Comparison of ENCODE assay signal across 19 cellular contexts in the genomic region with DNA sequence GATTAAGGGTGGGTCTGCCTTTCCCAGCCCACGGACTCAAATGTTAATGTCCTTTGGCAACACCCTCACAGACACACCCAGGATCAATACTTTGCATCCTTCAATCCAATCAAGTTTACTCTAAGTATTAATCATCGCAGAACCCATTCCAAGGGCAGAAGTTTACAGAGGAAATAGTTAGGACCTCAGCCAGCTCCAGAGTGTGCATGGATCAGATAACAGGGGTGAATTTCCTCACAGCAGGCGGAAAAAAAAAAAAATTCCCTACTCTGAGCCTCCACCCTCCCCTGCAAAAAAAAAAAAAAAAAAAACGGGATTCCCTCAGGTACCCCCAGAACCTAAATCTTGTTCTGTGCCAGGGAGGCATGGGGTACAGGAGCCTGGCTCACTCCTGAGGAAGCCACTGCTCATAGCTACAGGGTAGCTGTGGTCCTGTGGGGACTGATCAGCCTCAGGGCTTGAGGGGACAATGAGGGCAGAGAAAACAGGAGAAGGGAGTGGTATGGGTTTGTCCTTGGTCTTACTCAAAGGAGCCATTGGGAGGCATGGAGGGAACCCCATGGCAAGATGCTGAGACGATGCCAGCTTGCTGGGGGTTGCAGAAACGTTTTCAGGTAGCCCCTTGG.
DNase-seq lines count a peak whose midpoint lies in the region; ATAC-seq and TF ChIP-seq lines count a peak whose summit lies in the region.
"Had no signal": no experiment of that assay in that cellular context is flagged by ENCODE, and none has a peak within 500 bp of the region (broad histone marks: within the 10 kb centered on the region; RNA-seq: fewer than 3 reads in every experiment).

No MANE protein-coding gene starts in this region.

- BruUV-seq in PC-3 (replicated peaks; lab: Mats Ljungman, UMichigan): no TSS peak

- ATAC-seq in PC-3: peak; percentile 37; the same call in 1 of the 2 replicates

- no peak overlapping the region for H4K91ac ChIP-seq in H9 (ENCODE audit: insufficient read length, low read depth, low read length)

- H3K36me3 ChIP-seq in PC-3 (ENCODE audit: low read depth, low read length): no peaks in the 10 kb centered on the region; the same call in 1 of the 2 replicates
- peaks cover 6% of the 10 kb centered on the region for H3K36me3 ChIP-seq in effector memory CD4-positive, alpha-beta T cell (ENCODE audit: control insufficient read depth, insufficient read depth, low read length)

- no peaks in the 10 kb centered on the region for H3K27me3 Mint-ChIP-seq in H9 (ENCODE audit: low read depth)
- H3K27me3 Mint-ChIP-seq: activated naive CD8-positive, alpha-beta T cell had no signal

- H3K9me3 Mint-ChIP-seq in H9: peaks cover 15 to 16% of the 10 kb centered on the region in 2 experiments; a peak in 4 of 5 replicates

- CTCF ChIA-PET in PC-3 (lab: Charles Lee): no interaction called here

- no peak overlapping the region for H4K8ac ChIP-seq in H9 (replicated peaks; ENCODE audit: insufficient read length, low read depth, low read length)

- intact Hi-C loops in PC-3 (cut with micrococcal nuclease): no loop called here

- H3K27ac ChIP-seq in H9 (ENCODE audit: insufficient read length, low read depth, low read length) (no peak overlapping the region), PC-3 (ENCODE audit: low read length) (no peak overlapping the region)
- no peak overlapping the region for H3K27ac ChIP-seq in effector memory CD4-positive, alpha-beta T cell (ENCODE audit: insufficient read depth, low read length, poor library complexity, severe bottlenecking)
- H3K27ac ChIP-seq: RWPE1, tibial nerve had no signal

- H3K9me3 ChIP-seq in H9 (ENCODE audit: control insufficient read depth, low read depth, low read length) (peaks cover 8% of the 10 kb centered on the region), PC-3 (ENCODE audit: low read length) (no peaks in the 10 kb centered on the region)
- no peaks in the 10 kb centered on the region for H3K9me3 ChIP-seq in effector memory CD4-positive, alpha-beta T cell (ENCODE audit: control insufficient read depth, low read length)

- no peak for TF ChIP-seq CTCF in H9 (conservative IDR thresholded peaks at IDR 0.05)
- TF ChIP-seq CTCF in PC-3 (conservative IDR thresholded peaks at IDR 0.05; ENCODE audit: low read depth, low read length): no peak

- H2BK20ac ChIP-seq in H9 (ENCODE audit: low read depth, low read length, poor library complexity, severe bottlenecking): no peak overlapping the region

- peaks cover 3 to 9% of the 10 kb centered on the region in 2 experiments for H3K4me1 Mint-ChIP-seq in H9

- H3K27me3 ChIP-seq in H9 (ENCODE audit: insufficient read depth, low read length) (no peaks in the 10 kb centered on the region), PC-3 (ENCODE audit: low read length) (no peaks in the 10 kb centered on the region)
- no peaks in the 10 kb centered on the region for H3K27me3 ChIP-seq in effector memory CD4-positive, alpha-beta T cell (replicated peaks; ENCODE audit: control insufficient read depth, insufficient read depth, low read length, poor library complexity, severe bottlenecking)
- H3K27me3 ChIP-seq: tibial nerve had no signal

- POLR2A ChIA-PET in PC-3 (lab: Charles Lee; ENCODE audit: unreplicated experiment): no interaction called here

- peaks cover 24 to 41% (median 28%) of the 10 kb centered on the region in 3 experiments for H3K36me3 Mint-ChIP-seq in H9 (ENCODE audit: insufficient read depth in 1 of 3, low read depth in 3 of 3)

- H3K9me2 ChIP-seq in PC-3 (replicated peaks; ENCODE audit: low read length): no peaks in the 10 kb centered on the region

- peak overlapping the region in 2 of 3 experiments; percentile 62 to 81; a peak in 2 of 7 replicates for H3K27ac Mint-ChIP-seq in H9
- H3K27ac Mint-ChIP-seq: activated naive CD8-positive, alpha-beta T cell had no signal

- no peak overlapping the region for H3K4me2 ChIP-seq in H9 (ENCODE audit: insufficient read depth, insufficient read length, low read length)
- H3K4me2 ChIP-seq in PC-3 (ENCODE audit: low read length): no peak overlapping the region

- H2AK5ac ChIP-seq in H9 (ENCODE audit: insufficient read length, low read length): no peak overlapping the region

- H3K56ac ChIP-seq in H9 (ENCODE audit: insufficient read length, low read depth, low read length): no peak overlapping the region

- no peak overlapping the region for H3K4ac ChIP-seq in H9 (ENCODE audit: low read depth, low read length)

- H3K18ac ChIP-seq in H9 (ENCODE audit: insufficient read length, low read depth, low read length): no peak overlapping the region

- H3K79me1 ChIP-seq in H9 (ENCODE audit: insufficient read depth, low read depth, low read length, poor library complexity, severe bottlenecking): no peaks in the 10 kb centered on the region

- H3K79me2 ChIP-seq in H9 (ENCODE audit: insufficient read depth, low read length): peaks cover 3% of the 10 kb centered on the region; the same call in 1 of the 2 replicates
- H3K79me2 ChIP-seq in PC-3 (ENCODE audit: low read length): no peaks in the 10 kb centered on the region

- H2BK15ac ChIP-seq in H9 (ENCODE audit: low read depth, low read length): no peak overlapping the region

- H4K20me1 ChIP-seq in H9 (ENCODE audit: control insufficient read depth, insufficient read depth, insufficient read length) (no peaks in the 10 kb centered on the region), PC-3 (ENCODE audit: low read length) (no peaks in the 10 kb centered on the region)

- no peak overlapping the region for H3K4me3 Mint-ChIP-seq in H9
- H3K4me3 Mint-ChIP-seq: activated naive CD8-positive, alpha-beta T cell had no signal

- DNase-seq in H9 (no peak), PC-3 (peak; percentile 39), fibroblast of peridontal ligament (ENCODE audit: extremely low read depth) (peak; percentile 78), pulmonary artery endothelial cell (ENCODE audit: low read depth, low spot score) (peak; percentile 58), activated gamma-delta T cell treated with Interleukin-2 at 50 U/mL for 16 hours (no peak), UCSD-AML1 (lab: John Stamatoyannopoulos, UW; ENCODE audit: unreplicated experiment) (no peak)
- DNase-seq in effector memory CD4-positive, alpha-beta T cell: no peak
- DNase-seq: activated CD4-positive, alpha-beta T cell treated with anti-CD3 and anti-CD28 coated beads for 1 hour; activated CD8-positive, alpha-beta memory T cell treated with anti-CD3 and anti-CD28 coated beads for 24 hours; activated T-cell treated with anti-CD3 and anti-CD28 coated beads, Interleukin-2, amount 50 U/mL, for 48 hours; hypothalamus; islet precursor cell; NCI-H1417 treated with DMSO at 0.1 percent for 48 hours; NCI-H526; stimulated activated CD4-positive, alpha-beta T cell treated with anti-CD3 and anti-CD28 coated beads, Interleukin-2, amount 100 ng/mL, for 48 hours; stimulated activated naive CD4-positive, alpha-beta T cell treated with Interleukin-2 at 50 U/mL for 16 hours had no signal

- H2BK5ac ChIP-seq in H9 (ENCODE audit: insufficient read length, low read length): no peak overlapping the region

- no peaks in the 10 kb centered on the region for H3F3A ChIP-seq in PC-3 (ENCODE audit: low read length, unreplicated experiment)

- no peaks in the 10 kb centered on the region for H3K4me1 ChIP-seq in H9 (ENCODE audit: insufficient read depth, low read length)
- H3K4me1 ChIP-seq in PC-3 (ENCODE audit: insufficient read depth, low read length): peaks cover 17% of the 10 kb centered on the region
- H3K4me1 ChIP-seq in effector memory CD4-positive, alpha-beta T cell (ENCODE audit: control insufficient read depth, insufficient read depth, low read length, poor library complexity, severe bottlenecking): no peaks in the 10 kb centered on the region
- H3K4me1 ChIP-seq: tibial nerve had no signal

- H4K5ac ChIP-seq in H9 (ENCODE audit: insufficient read length, low read depth, low read length): no peak overlapping the region

- H3K9ac ChIP-seq in H9 (ENCODE audit: extremely low read depth, insufficient read length, low read length): no peak overlapping the region
- no peak overlapping the region for H3K9ac ChIP-seq in PC-3 (ENCODE audit: low read length)

- H3K4me3 ChIP-seq in PC-3 (ENCODE audit: low read length): no peak overlapping the region
- H3K4me3 ChIP-seq in effector memory CD4-positive, alpha-beta T cell (ENCODE audit: insufficient read depth, low read depth, low read length, poor library complexity, severe bottlenecking): no peak overlapping the region
- H3K4me3 ChIP-seq: tibial nerve had no signal

- no CpG with 5 or more reads among the region's 6 CpGs for WGBS in H9 (ENCODE audit: extremely low coverage, insufficient read length, low lambda C conversion rate)

- no peak overlapping the region for H3T11ph ChIP-seq in H9 (ENCODE audit: low read length)

- no peak overlapping the region for H2BK120ac ChIP-seq in H9 (ENCODE audit: low read depth, low read length, poor library complexity, severe bottlenecking)

- H3K23ac ChIP-seq in H9 (ENCODE audit: insufficient read length, low read depth, low read length): no peak overlapping the region

- H3K14ac ChIP-seq in H9 (ENCODE audit: insufficient read depth, low read length): no peak overlapping the region

- no peaks in the 10 kb centered on the region for H3K23me2 ChIP-seq in H9 (ENCODE audit: insufficient read length, low read depth, low read length, poor library complexity, severe bottlenecking)

- H2AFZ ChIP-seq in H9 (ENCODE audit: low read length) (no peak overlapping the region), PC-3 (ENCODE audit: low read length) (no peak overlapping the region)

- no peak overlapping the region for H2BK12ac ChIP-seq in H9 (ENCODE audit: insufficient read length, low read depth, low read length)

Comparison
In these comparisons a context has a peak if more than half of its experiments do, and no peak if none do; other contexts are left out.
1. DNase-seq: peak in PC-3 (single experiment), fibroblast of peridontal ligament (single experiment) and pulmonary artery endothelial cell (single experiment); none in H9 (single experiment), activated gamma-delta T cell treated with Interleukin-2 at 50 U/mL for 16 hours (single experiment), UCSD-AML1 (single experiment) and effector memory CD4-positive, alpha-beta T cell (0 of 3).